20 cellular contexts compared by ENCODE assay signal in genomic region chrX:68254738-68255645, GRCh38.
"Had no signal": no experiment of that assay in that cellular context is flagged by ENCODE, and none has a peak within 500 bp of the region (broad histone marks: within the 10 kb centered on the region; RNA-seq: fewer than 3 reads in every experiment).

No MANE protein-coding gene starts in this region.

- DNase-seq: activated gamma-delta T cell treated with Interleukin-2 at 50 U/mL for 16 hours; activated T-cell treated with anti-CD3 and anti-CD28 coated beads, Interleukin-2, amount 50 U/mL, for 1 hour; cortex of kidney; heart right ventricle; islet precursor cell; naive B cell; nucleus accumbens; posterior cingulate gyrus; sigmoid colon; stimulated activated CD4-positive, alpha-beta T cell treated with anti-CD3 and anti-CD28 coated beads, Interleukin-15, amount 100 ng/mL, for 24 hours; stomach; T-helper 1 cell; trophoblast cell had no signal

- H3K4me3 ChIP-seq: heart right ventricle, sigmoid colon, smooth muscle cell, stomach, suprapubic skin, vagina had no signal

- H3K27me3 ChIP-seq: sigmoid colon, stomach, suprapubic skin, vagina had no signal

- H3K4me2 ChIP-seq: smooth muscle cell had no signal

- H3K36me3 ChIP-seq: heart right ventricle, sigmoid colon, stomach, suprapubic skin, vagina had no signal

- H3K9me3 ChIP-seq: heart right ventricle, sigmoid colon, stomach, suprapubic skin, vagina had no signal

- FAIRE-seq: TTC549 had no signal

- H3K4me1 ChIP-seq: sigmoid colon, stomach had no signal

- H3K27ac ChIP-seq: heart right ventricle, sigmoid colon, stomach, suprapubic skin, vagina had no signal

- ATAC-seq: activated naive CD4-positive, alpha-beta T cell treated with anti-CD3 and anti-CD28 coated beads, Interleukin-2, amount 50 U/mL, for 72 hours; heart right ventricle; stimulated activated memory B cell treated with anti-CD40 and anti-IgM and Interleukin-4, amounts not matched to agents 10 μg/mL and 1 μg/mL and 100 μg/mL, for 72 hours; WTC11 had no signal
